In the genomic region with DNA sequence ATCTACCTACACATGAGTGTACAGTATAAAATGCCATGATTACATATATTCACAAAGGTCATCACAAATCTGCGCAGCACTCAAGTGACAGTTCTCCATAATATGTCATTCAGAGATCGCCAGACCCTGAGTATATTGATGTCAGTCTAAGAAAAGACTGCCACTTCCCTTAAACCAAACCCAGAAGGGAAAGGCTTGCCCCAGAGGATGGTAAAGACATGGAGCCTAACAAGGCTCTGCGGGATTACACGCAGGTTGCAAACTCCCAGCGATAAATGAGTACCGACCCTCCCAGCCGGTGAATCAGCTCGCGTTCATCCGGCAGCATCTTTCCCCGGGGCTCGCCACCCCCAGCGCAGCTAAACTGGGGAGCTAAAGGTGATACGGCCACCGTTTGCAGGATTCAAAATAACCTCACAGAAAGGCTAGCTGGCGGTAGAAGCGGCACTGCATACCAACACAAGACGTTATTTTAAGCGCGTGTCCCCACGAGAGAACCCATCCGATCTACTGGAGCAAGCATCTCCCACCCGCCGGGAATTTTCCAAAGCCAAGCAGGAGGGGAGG, we compare ENCODE assay signal across 8 cellular contexts. TPM values are rescaled to one million over a fixed set of nuclear protein-coding genes. Genes with fewer than 3 reads are reported as not detected.
DNase-seq lines count a peak whose midpoint lies in the region; ATAC-seq and TF ChIP-seq lines count a peak whose summit lies in the region.

No MANE protein-coding gene starts in this region.

- H3K9me2 ChIP-seq in PC-9 (ENCODE audit: insufficient read depth): no peaks in the 10 kb centered on the region

- H2AFZ ChIP-seq in PC-9 (peak overlapping the region; percentile 92), osteoblast (ENCODE audit: low read length) (peak overlapping the region; percentile 81)

- intact Hi-C loops in PC-9 (cut with micrococcal nuclease; ENCODE audit: unreplicated experiment): loop anchor here (5.0 kb wide), 2 partner anchors 196 to 271 kb away; no protein-coding TSS in a partner anchor

- TF ChIP-seq CTCF in PC-9 (conservative IDR thresholded peaks at IDR 0.05) (no peak), osteoblast (IDR thresholded peaks at IDR 0.05; ENCODE audit: extremely low read depth, low read depth, low read length) (no peak)

- H3F3A ChIP-seq in PC-9 (ENCODE audit: insufficient read depth, low read depth): no peaks in the 10 kb centered on the region

- H3K4me3 ChIP-seq in HAP-1 (peak overlapping the region; percentile 85), PC-9 (peak overlapping the region; percentile 74), osteoblast (ENCODE audit: insufficient read depth, low read length) (peak overlapping the region; percentile 84), urinary bladder (ENCODE audit: low read depth, low read length) (peak overlapping the region; percentile 63)

- POLR2A ChIA-PET in PC-9 (lab: Charles Lee; ENCODE audit: unreplicated experiment): no interaction called here

- H3K9me3 ChIP-seq in HAP-1: no peaks in the 10 kb centered on the region
- no peaks in the 10 kb centered on the region for H3K9me3 ChIP-seq in PC-9 (ENCODE audit: insufficient read depth, low read depth)
- no peaks in the 10 kb centered on the region for H3K9me3 ChIP-seq in osteoblast (ENCODE audit: low read depth, low read length)

- CTCF ChIA-PET in PC-9 (lab: Charles Lee): no interaction called here

- no peaks in the 10 kb centered on the region for H3K79me2 ChIP-seq in PC-9 (ENCODE audit: low read depth)
- peaks cover 37% of the 10 kb centered on the region for H3K79me2 ChIP-seq in osteoblast (ENCODE audit: insufficient read depth, low read length)

- H3K4me2 ChIP-seq in PC-9: peak overlapping the region; percentile 81
- peak overlapping the region; percentile 90 for H3K4me2 ChIP-seq in osteoblast (ENCODE audit: insufficient read depth, low read length)

- H3K4me1 ChIP-seq in HAP-1 (peaks cover 26% of the 10 kb centered on the region), PC-9 (replicated peaks; ENCODE audit: insufficient read depth) (no peaks in the 10 kb centered on the region), osteoblast (ENCODE audit: insufficient read depth, low read length) (peaks cover 20% of the 10 kb centered on the region), urinary bladder (ENCODE audit: insufficient read depth) (no peaks in the 10 kb centered on the region)

- no TSS peak for BruUV-seq in PC-9 (replicated peaks; lab: Mats Ljungman, UMichigan)

- H3K36me3 ChIP-seq in HAP-1 (replicated peaks) (no peaks in the 10 kb centered on the region), PC-9 (ENCODE audit: low read depth) (no peaks in the 10 kb centered on the region), osteoblast (ENCODE audit: insufficient read depth, low read length) (no peaks in the 10 kb centered on the region), urinary bladder (ENCODE audit: insufficient read depth) (no peaks in the 10 kb centered on the region)

- H4K20me1 ChIP-seq in PC-9 (ENCODE audit: insufficient read depth) (no peaks in the 10 kb centered on the region), osteoblast (ENCODE audit: insufficient read depth, low read length) (peaks cover 10% of the 10 kb centered on the region)

- in situ Hi-C loops in HAP-1 (cut with MboI; ENCODE audit: low sequenced_read_pairs): no loop called here

- no peak for ATAC-seq in GM18520 (IDR thresholded peaks at IDR 0.05; ENCODE audit: unreplicated experiment)

- 8% methylated on average over 24 of the region's 24 CpGs for WGBS in urinary bladder

- H3K27me3 ChIP-seq in HAP-1 (ENCODE audit: low read depth) (no peaks in the 10 kb centered on the region), PC-9 (ENCODE audit: insufficient read depth, low read depth) (no peaks in the 10 kb centered on the region), osteoblast (ENCODE audit: insufficient read depth, low read length) (peaks cover 15% of the 10 kb centered on the region)

- no peak overlapping the region for H3K27ac ChIP-seq in PC-9
- no peak overlapping the region for H3K27ac ChIP-seq in osteoblast (ENCODE audit: low read depth, low read length)
- peak overlapping the region; percentile 59 for H3K27ac ChIP-seq in urinary bladder (ENCODE audit: low read depth)

- DNase-seq in COLO668 (lab: John Stamatoyannopoulos, UW; ENCODE audit: unreplicated experiment): peak; percentile 30
- DNase-seq in HAP-1 (ENCODE audit: low spot score in 2 of 2): peak; percentile 27 to 48
- peak in 1 of 2 experiments; percentile 14 for DNase-seq in PC-9
- DNase-seq in activated naive CD4-positive, alpha-beta T cell treated with Interleukin-2 at 50 U/mL for 16 hours: peak; percentile 56
- peak; percentile 40 for DNase-seq in glomerular visceral epithelial cell (ENCODE audit: extremely low spot score)
- peak; percentile 90 for DNase-seq in osteoblast (ENCODE audit: insufficient read length, low spot score, missing footprints)

RNA-seq across cellular contexts. Expression of gene MYO5A, which starts 0.7 kb away (rescaled TPM):
- total RNA-seq in PC-9 (2021): 8.7 and 10.7 TPM in 2 replicates
- 54.3 and 73.1 TPM in 2 replicates for total RNA-seq in osteoblast
- 29.5 TPM for total RNA-seq in urinary bladder
- polyA plus RNA-seq in urinary bladder: 9.1 TPM

RNA-seq across cellular contexts. Expression of gene ARPP19, which starts 40.8 kb away (rescaled TPM):
- total RNA-seq in PC-9 (2021) (108 and 119 TPM in 2 replicates), osteoblast (104 and 114 TPM in 2 replicates), urinary bladder (170 TPM)
- polyA plus RNA-seq in urinary bladder: 66.9 TPM
